Comparison of ENCODE assay signal across 6 cellular contexts in the genomic region with DNA sequence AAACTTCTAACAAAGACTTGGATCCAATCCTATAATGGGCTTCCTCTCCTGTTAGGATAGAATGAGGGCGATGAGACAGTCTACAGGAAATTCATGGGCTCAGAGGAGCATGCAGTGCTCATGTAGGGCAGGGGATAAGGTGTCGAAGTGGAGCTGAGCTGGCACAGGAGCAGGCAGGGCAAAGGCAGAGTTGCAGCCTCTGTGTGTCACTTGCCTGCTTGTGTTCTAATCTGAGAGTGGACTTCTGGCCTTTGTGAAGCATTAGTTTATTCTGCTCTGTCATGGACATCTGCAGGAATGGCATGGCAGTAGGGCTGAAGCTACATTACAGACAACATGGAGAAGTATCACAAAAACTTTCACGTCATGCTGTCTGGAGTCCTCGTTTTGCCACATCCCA. TPM values are rescaled to one million over a fixed set of nuclear protein-coding genes. Genes with fewer than 3 reads are reported as not detected.
"Had no signal": no experiment of that assay in that cellular context is flagged by ENCODE, and none has a peak within 500 bp of the region (broad histone marks: within the 10 kb centered on the region; RNA-seq: fewer than 3 reads in every experiment).

No MANE protein-coding gene starts in this region.

- H3K36me3 ChIP-seq: HAP-1 had no signal

- ATAC-seq: GM23338, HCT116 had no signal

- H3K9me3 Mint-ChIP-seq: GM23338, IgD-negative memory B cell had no signal

- H3K4me3 ChIP-seq: GM23338, HAP-1 had no signal

- H3K4me1 ChIP-seq: HAP-1 had no signal

- H3K27me3 Mint-ChIP-seq: IgD-negative memory B cell had no signal

- H3K27ac Mint-ChIP-seq: GM23338, IgD-negative memory B cell had no signal

- H3K36me3 Mint-ChIP-seq: IgD-negative memory B cell had no signal

- H3K4me2 ChIP-seq: GM23338 had no signal

- H3K9me3 ChIP-seq: HAP-1 had no signal

- DNase-seq: KBM-7 had no signal

- H3K4me3 Mint-ChIP-seq: GM23338, IgD-negative memory B cell had no signal

- H3K4me1 Mint-ChIP-seq: IgD-negative memory B cell had no signal

RNA-seq across cellular contexts. Expression of gene LHX8, which starts 32.6 kb away (rescaled TPM):
- total RNA-seq: HT-29 had no signal
